In genomic region chr14:99272669-99273024, GRCh38 we compare ENCODE assay signal across 8 cellular contexts. TPM values are rescaled to one million over a fixed set of nuclear protein-coding genes. Genes with fewer than 3 reads are reported as not detected.
A peak's percentile ranks its signal among the peaks of the same experiment; 100 is the strongest.
DNase-seq lines count a peak whose midpoint lies in the region; ATAC-seq, FAIRE-seq and TF ChIP-seq lines count a peak whose summit lies in the region.

No MANE protein-coding gene starts in this region.

- H3K4me3 ChIP-seq in BE2C (ENCODE audit: low read depth, low read length) (peak overlapping the region; percentile 65), GM12878 (peak overlapping the region; percentile 80; the same call in 1 of the 2 replicates), mucosa of rectum (ENCODE audit: low read length in 2 of 2) (peak overlapping the region; percentile 74 to 78)

- no peaks in the 10 kb centered on the region for H4K20me1 ChIP-seq in GM12878 (ENCODE audit: control insufficient read depth, insufficient read depth)

- H3K4me3 Mint-ChIP-seq in HFFc6, result peak overlapping the region; percentile 83

- TF ChIP-seq EP300 in GM12878 (IDR thresholded peaks at IDR 0.05; ENCODE audit: borderline replicate concordance in 1 of 2, control insufficient read depth in 1 of 2, low read depth in 2 of 2, low read length in 2 of 2), result no peak

- BruUV-seq in GM12878 (replicated peaks; lab: Mats Ljungman, UMichigan), result no TSS peak

- SMC1A ChIA-PET in GM12878 (lab: Charles Lee; ENCODE audit: uncharacterized antibody, unreplicated experiment), result no interaction called here

- CTCF ChIA-PET in GM12878 (lab: Yijun Ruan, JAX), result interaction anchor here (1.0 to 1.3 kb wide), 3 partner anchors 14 to 1728 kb away, joined by 3 to 6 read pairs (median 4); no protein-coding TSS in a partner anchor

- ATAC-seq in GM12878 (no peak), left ventricle myocardium superior (no peak)

- no peaks in the 10 kb centered on the region for H3K36me3 Mint-ChIP-seq in HFFc6 (ENCODE audit: low read depth)

- no peaks in the 10 kb centered on the region for H3K36me3 ChIP-seq in BE2C
- no peaks in the 10 kb centered on the region for H3K36me3 ChIP-seq in GM12878 (ENCODE audit: control insufficient read depth in 2 of 2, insufficient read depth in 2 of 2, low read length in 1 of 2)
- H3K36me3 ChIP-seq in mucosa of rectum (ENCODE audit: control insufficient read depth in 2 of 2, insufficient read depth in 2 of 2, low read length in 2 of 2), result no peaks in the 10 kb centered on the region

- POLR2A ChIA-PET in GM12878 (lab: Charles Lee), result no interaction called here

- no peak for DNase-seq in BE2C
- DNase-seq in HFFc6, result no peak
- no peak for DNase-seq in GM12878 (ENCODE audit: low read depth, low spot score)
- no peak for DNase-seq in MV-4-11 (lab: John Stamatoyannopoulos, UW)
- DNase-seq in RKO (ENCODE audit: low spot score), result no peak
- DNase-seq in ureter (ENCODE audit: low spot score), result no peak
- DNase-seq in left ventricle myocardium superior, result no peak

- RAD21 ChIA-PET in GM12878 (lab: Charles Lee; ENCODE audit: unreplicated experiment), result interaction anchor here (1.0 to 1.9 kb wide), 4 partner anchors 14 to 1890 kb away, joined by 3 to 5 read pairs (median 4); no protein-coding TSS in a partner anchor

- H3K27ac ChIP-seq in GM12878 (ENCODE audit: control insufficient read depth, insufficient read depth), result no peak overlapping the region
- peak overlapping the region; percentile 85 to 87 for H3K27ac ChIP-seq in mucosa of rectum (ENCODE audit: low read depth in 2 of 2, low read length in 2 of 2)

- H3K9me3 ChIP-seq in BE2C (no peaks in the 10 kb centered on the region), GM12878 (replicated peaks; ENCODE audit: control insufficient read depth, insufficient read depth, low read length) (no peaks in the 10 kb centered on the region), mucosa of rectum (ENCODE audit: control insufficient read depth in 2 of 2, low read length in 2 of 2) (no peaks in the 10 kb centered on the region)

- TF ChIP-seq POLR2A in GM12878 (IDR thresholded peaks at IDR 0.05; ENCODE audit: low read depth, low read length), result no peak

- H3K4me1 ChIP-seq in BE2C (no peaks in the 10 kb centered on the region), GM12878 (ENCODE audit: control insufficient read depth, insufficient read depth, low read length) (peaks cover 12% of the 10 kb centered on the region), mucosa of rectum (ENCODE audit: control insufficient read depth in 2 of 2, insufficient read depth in 2 of 2, low read length in 2 of 2) (peaks cover 14 to 21% of the 10 kb centered on the region in 2 donors)

- intact Hi-C loops in GM12878 (cut with micrococcal nuclease; ENCODE audit: unreplicated experiment), result no loop called here
- intact Hi-C loops in left ventricle myocardium superior (cut with micrococcal nuclease), result no loop called here

- peaks cover 32% of the 10 kb centered on the region for H3K27me3 Mint-ChIP-seq in HFFc6 (ENCODE audit: insufficient read depth)

- H3K27ac Mint-ChIP-seq in HFFc6, result no peak overlapping the region

- no peaks in the 10 kb centered on the region for H3K9me3 Mint-ChIP-seq in HFFc6

- H3K27me3 ChIP-seq in BE2C (peaks cover 95% of the 10 kb centered on the region), GM12878 (replicated peaks in 1 of 2; ENCODE audit: control insufficient read depth in 2 of 2, insufficient read depth in 2 of 2, low read length in 1 of 2) (peaks cover 10 to 33% of the 10 kb centered on the region in 2 experiments), mucosa of rectum (ENCODE audit: control insufficient read depth in 2 of 2, insufficient read depth in 2 of 2, low read length in 2 of 2) (peaks cover 6 to 11% of the 10 kb centered on the region in 2 donors)

- no peaks in the 10 kb centered on the region for H3K79me2 ChIP-seq in GM12878 (ENCODE audit: control insufficient read depth, insufficient read depth, low read length)

- no peak overlapping the region for H2AFZ ChIP-seq in GM12878 (ENCODE audit: control insufficient read depth, low read depth, low read length)

- 2% methylated on average over 11 of the region's 11 CpGs for WGBS in GM12878 (ENCODE audit: insufficient coverage, insufficient replicate concordance, low lambda C conversion rate, missing lambda C conversion rate)

- no peak for TF ChIP-seq RAD21 in GM12878 (IDR thresholded peaks at IDR 0.05; ENCODE audit: insufficient read depth, low read depth, low read length)

- FAIRE-seq in GM12878 (lab: Jason Lieb, UNC), result no peak

- H3K4me1 Mint-ChIP-seq in HFFc6 (ENCODE audit: low read depth), result peaks cover 38% of the 10 kb centered on the region

- H3K9ac ChIP-seq in GM12878 (ENCODE audit: control insufficient read depth, insufficient read depth, low read length) (no peak overlapping the region), mucosa of rectum (ENCODE audit: low read depth in 1 of 2, low read length in 2 of 2) (peak overlapping the region in 1 of 2 donors; percentile 73)

- H3K4me2 ChIP-seq in GM12878 (ENCODE audit: control insufficient read depth, insufficient read depth), result peak overlapping the region; percentile 74

- in situ Hi-C loops in GM12878 (cut with MboI), result loop anchor here (25.0 kb wide), 1 partner anchor 1135 kb away; no protein-coding TSS in a partner anchor

- no peak for TF ChIP-seq CTCF in BE2C (IDR thresholded peaks at IDR 0.05; ENCODE audit: low read depth, low read length)
- TF ChIP-seq CTCF in HFFc6 (IDR thresholded peaks at IDR 0.05), result no peak
- TF ChIP-seq CTCF in GM12878 (IDR thresholded peaks at IDR 0.05 in 2 of 3, conservative IDR thresholded peaks at IDR 0.05 in 1 of 3; ENCODE audit: control insufficient read depth in 2 of 3, extremely low read depth in 1 of 3, insufficient read depth in 1 of 3, low read depth in 3 of 3, low read length in 3 of 3), result no peak

TF ChIP-seq in GM12878, 131 proteins besides CTCF, POLR2A, EP300 and RAD21:
- peak in 1 of 2 experiments; percentile 49; a peak in 2 of 4 replicates for TF ChIP-seq BHLHE40 (IDR thresholded peaks at IDR 0.05; ENCODE audit: borderline replicate concordance in 1 of 2, low read depth in 2 of 2, low read length in 1 of 2)
- no peak for TF ChIP-seq CBFB (IDR thresholded peaks at IDR 0.05; ENCODE audit: low read depth)

RNA-seq across cellular contexts. Expression of gene BCL11B, which starts 0.7 kb away (rescaled TPM):
- polyA plus RNA-seq in BE2C (2012; ENCODE audit: insufficient read depth, insufficient read length, low read depth), result not detected
- under 1 TPM in 4 of 6 experiments, not detected in 2; 0.06 to 0.14 (median 0.10) TPM for total RNA-seq in HFFc6 (2021; fragmentation: NEBNext Ultra II Directional; extraction: Animal tissue kit (Norgen Biotek cat#: 25700))
- total RNA-seq in GM12878 (2013; cell fraction: nucleolus; rRNA removed), result 6.7 and 7.9 TPM in 2 replicates
- total RNA-seq in GM12878 (2014; rRNA removed), result 1.9 and 2.6 TPM in 2 replicates
- 1.3 and 1.6 TPM in 2 replicates for total RNA-seq in GM12878 (2014; rRNA removed; fragmentation: Illumina TruSeq; extraction: Trizol)
- total RNA-seq in GM12878 (2021), result 5.3 and 5.5 TPM in 2 replicates
- polyA plus RNA-seq in GM12878 (2011; ENCODE audit: low read depth), result 0.12 TPM
- 1.4 and 1.7 TPM in 2 replicates for polyA plus RNA-seq in GM12878 (2011; rRNA removed)
- polyA plus RNA-seq in GM12878 (2011; cell fraction: cytosol; rRNA removed), result 1.2 and 1.6 TPM in 2 replicates
- polyA plus RNA-seq in GM12878 (2011; cell fraction: nucleus; rRNA removed), result 2.2 and 2.5 TPM in 2 replicates
- polyA plus RNA-seq in GM12878 (2012), result 0.22 and 0.24 TPM in 2 replicates
- 1.00 and 1.3 TPM in 2 replicates for polyA plus RNA-seq in GM12878 (2014; fragmentation: Illumina TruSeq; extraction: Trizol)
- 1 to 10 TPM in 1 of 2 experiments, under 1 TPM in 1; 0.38 to 1.7 TPM for polyA plus RNA-seq in GM12878 (2014; fragmentation: Nextera tagmentation; extraction: Ambion mirVana)
- 1.4 and 1.6 TPM in 2 replicates for polyA plus RNA-seq in GM12878 (2014; rRNA removed)
- under 1 TPM; 0.64 to 0.71 TPM for polyA plus RNA-seq in GM12878 (2016; fragmentation: Nextera tagmentation; extraction: Ambion mirVana)
- polyA minus RNA-seq in GM12878 (2011; rRNA and poly(A)+ RNA removed), result 3.1 and 3.5 TPM in 2 replicates
- polyA minus RNA-seq in GM12878 (2011; cell fraction: cytosol; rRNA and poly(A)+ RNA removed), result 2.6 and 4.1 TPM in 2 replicates
- polyA minus RNA-seq in GM12878 (2011; cell fraction: nucleus; rRNA and poly(A)+ RNA removed), result 2.8 and 4.0 TPM in 2 replicates
- 8.4 TPM for total RNA-seq in ureter
- total RNA-seq in left ventricle myocardium superior, result 0.20 TPM
